In the genomic region with DNA sequence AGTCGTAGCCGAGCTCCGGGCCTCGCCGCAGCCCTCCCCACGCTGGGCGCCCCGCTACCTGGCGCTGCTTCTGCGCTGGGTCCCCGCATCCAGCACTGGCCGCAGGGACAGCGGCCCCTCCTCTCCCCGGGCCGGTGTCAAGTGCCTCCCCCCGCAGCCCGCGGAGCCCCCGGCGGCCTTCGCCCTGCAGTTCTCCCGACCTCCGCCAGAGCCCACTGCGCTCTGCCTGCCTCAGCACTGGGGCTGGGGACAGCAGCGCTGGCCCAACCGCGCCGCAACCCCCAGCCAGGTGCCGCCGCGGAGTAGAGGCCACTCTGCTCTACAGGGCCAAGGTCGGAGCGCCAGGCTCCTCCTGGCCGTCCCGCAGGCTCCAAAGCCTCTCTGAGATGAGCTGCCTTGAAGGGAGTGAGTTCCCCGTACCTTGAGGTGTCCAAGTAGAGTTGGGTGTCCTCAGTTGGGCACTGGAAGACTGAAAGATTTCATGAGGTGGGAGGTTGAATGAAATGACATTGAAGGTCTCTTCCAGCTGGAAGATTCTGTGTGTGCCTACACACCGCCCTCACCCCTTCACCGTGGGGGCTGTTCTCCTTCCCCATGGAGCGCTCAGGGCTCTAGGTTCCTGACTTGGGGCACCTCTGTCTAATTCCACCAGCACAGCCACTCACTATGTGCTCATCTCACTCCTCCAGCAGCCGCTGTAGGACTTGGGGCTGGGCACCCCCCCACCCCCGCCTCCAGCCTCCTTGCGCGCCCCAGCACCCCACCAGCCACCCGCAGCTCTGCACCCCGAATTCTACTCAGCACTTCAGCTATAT, we compare ENCODE assay signal across 8 cellular contexts. TPM values are rescaled to one million over a fixed set of nuclear protein-coding genes. Genes with fewer than 3 reads are reported as not detected.
A peak's percentile ranks its signal among the peaks of the same experiment; 100 is the strongest.
DNase-seq lines count a peak whose midpoint lies in the region; ATAC-seq and TF ChIP-seq lines count a peak whose summit lies in the region.

No MANE protein-coding gene starts in this region.

- H3F3A ChIP-seq in OCI-LY1 (ENCODE audit: insufficient read depth, low read length): no peaks in the 10 kb centered on the region

- TF ChIP-seq CTCF in OCI-LY1 (IDR thresholded peaks at IDR 0.05; ENCODE audit: low read length): peak; percentile 81

- no peaks in the 10 kb centered on the region for H4K20me1 ChIP-seq in OCI-LY1 (ENCODE audit: insufficient read depth, low read length)

- no peaks in the 10 kb centered on the region for H3K79me2 ChIP-seq in OCI-LY1 (ENCODE audit: insufficient read depth, low read length)

- peak; percentile 79 for ATAC-seq in GM19468 (IDR thresholded peaks at IDR 0.05; ENCODE audit: extremely low read depth, unreplicated experiment)

- no peak overlapping the region for H3K27ac ChIP-seq in OCI-LY1 (ENCODE audit: low read depth, low read length, poor library complexity, severe bottlenecking)
- H3K27ac ChIP-seq in esophagus (ENCODE audit: low read depth in 2 of 2, low read length in 1 of 2): peak overlapping the region; percentile 65 to 78

- H3K4me3 ChIP-seq in OCI-LY1 (ENCODE audit: low read depth, low read length, poor library complexity, severe bottlenecking): peak overlapping the region; percentile 61
- H3K4me3 ChIP-seq in esophagus (ENCODE audit: low read depth in 1 of 2, low read length in 2 of 2): peak overlapping the region; percentile 63 to 90

- 20 to 33% methylated on average over 26 to 45 of the region's 45 CpGs for WGBS in esophagus, 2 donors

- H3K27me3 ChIP-seq in OCI-LY1 (ENCODE audit: insufficient read depth, low read length) (no peaks in the 10 kb centered on the region), esophagus (ENCODE audit: control insufficient read depth in 1 of 2, insufficient read depth in 2 of 2, low read length in 2 of 2) (no peaks in the 10 kb centered on the region)

- H3K36me3 ChIP-seq in OCI-LY1 (ENCODE audit: insufficient read depth, low read length): no peaks in the 10 kb centered on the region
- peaks cover 0 to 2% of the 10 kb centered on the region in 2 donors for H3K36me3 ChIP-seq in esophagus (ENCODE audit: control insufficient read depth in 2 of 2, insufficient read depth in 2 of 2, low read length in 1 of 2)

- DNase-seq in COLO829 (ENCODE audit: low spot score) (peak; percentile 67), HT-29 (ENCODE audit: low spot score) (peak; percentile 71), mucosa of gallbladder (ENCODE audit: low spot score) (peak; percentile 76)
- peak; percentile 83 for DNase-seq in activated T-cell treated with anti-CD3 and anti-CD28 coated beads, Interleukin-2, amount 50 U/mL, for 1 hour
- peak; percentile 75 for DNase-seq in stimulated activated CD8-positive, alpha-beta memory T cell treated with anti-CD3 and anti-CD28 coated beads, Interleukin-4, amount 100 ng/mL, for 24 hours (ENCODE audit: low read depth)

- peak overlapping the region; percentile 75 for H3K4me2 ChIP-seq in OCI-LY1 (ENCODE audit: low read length)

- no peaks in the 10 kb centered on the region for H3K9me2 ChIP-seq in OCI-LY1 (ENCODE audit: low read depth, low read length)

- H3K4me1 ChIP-seq in OCI-LY1 (ENCODE audit: insufficient read depth, low read length, severe bottlenecking): peaks cover 6% of the 10 kb centered on the region
- peaks cover 2 to 9% of the 10 kb centered on the region in 2 donors for H3K4me1 ChIP-seq in esophagus (ENCODE audit: control insufficient read depth in 2 of 2, insufficient read depth in 2 of 2, low read length in 1 of 2)

- peak overlapping the region; percentile 41; the same call in 1 of the 2 replicates for H3K9ac ChIP-seq in OCI-LY1 (ENCODE audit: low read length)

- H3K9me3 ChIP-seq in OCI-LY1 (ENCODE audit: low read length) (no peaks in the 10 kb centered on the region), esophagus (ENCODE audit: control insufficient read depth in 2 of 2, insufficient read depth in 1 of 2, low read depth in 1 of 2, low read length in 1 of 2) (no peaks in the 10 kb centered on the region)

- no peak overlapping the region for H2AFZ ChIP-seq in OCI-LY1 (ENCODE audit: low read length)

RNA-seq across cellular contexts. Expression of gene DNMT3A, which starts 0.9 kb away (rescaled TPM):
- 10.8 and 11.3 TPM in 2 replicates for total RNA-seq in HT-29 (2014; rRNA removed; shearing (Covaris generic))
- polyA plus RNA-seq in esophagus: 1 to 10 TPM; 5.0 to 7.3 TPM
- 51.2 TPM for total RNA-seq in mucosa of gallbladder
